23 cellular contexts compared by ENCODE assay signal in the genomic region with DNA sequence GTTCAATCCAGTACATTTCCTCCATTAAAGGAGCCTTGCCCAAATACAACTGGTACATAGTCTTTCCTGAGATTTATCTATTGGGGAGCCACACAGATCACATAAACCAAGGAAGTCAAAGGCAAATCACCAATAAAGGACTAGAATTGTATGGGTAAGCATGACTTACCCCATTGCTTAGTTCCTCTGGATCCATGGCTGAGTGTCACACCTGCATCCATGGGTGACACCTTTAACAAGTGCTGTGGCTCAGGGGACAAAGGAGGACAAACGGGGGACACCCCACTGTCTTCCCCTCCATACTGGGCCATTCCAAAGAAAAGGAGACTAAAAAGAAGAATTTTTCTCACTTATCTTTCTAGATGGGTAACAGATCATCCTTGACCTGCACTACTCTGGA. TPM values are rescaled to one million over a fixed set of nuclear protein-coding genes. Genes with fewer than 3 reads are reported as not detected.
DNase-seq lines count a peak whose midpoint lies in the region; TF ChIP-seq lines count a peak whose summit lies in the region.
"Had no signal": no experiment of that assay in that cellular context is flagged by ENCODE, and none has a peak within 500 bp of the region (broad histone marks: within the 10 kb centered on the region; RNA-seq: fewer than 3 reads in every experiment).

No MANE protein-coding gene starts in this region.

- H3K9ac ChIP-seq in adipocyte (ENCODE audit: low read length) (no peak overlapping the region), liver (ENCODE audit: low read depth in 1 of 2, low read length in 2 of 2) (no peak overlapping the region)
- H3K9ac ChIP-seq: GM23248 had no signal

- no peaks in the 10 kb centered on the region for H4K20me1 ChIP-seq in osteoblast (ENCODE audit: insufficient read depth, low read length)

- H3K27me3 ChIP-seq in adipocyte (replicated peaks; ENCODE audit: control insufficient read depth, insufficient read depth, low read length) (no peaks in the 10 kb centered on the region), liver (ENCODE audit: control insufficient read depth in 4 of 4, insufficient read depth in 4 of 4, low read length in 3 of 4) (no peaks in the 10 kb centered on the region), osteoblast (ENCODE audit: insufficient read depth, low read length) (no peaks in the 10 kb centered on the region), uterus (no peaks in the 10 kb centered on the region)
- H3K27me3 ChIP-seq: Peyer's patch, SJCRH30 had no signal

- peaks cover 6 to 10% of the 10 kb centered on the region in 2 experiments; a peak in 2 of 3 replicates for H3K36me3 ChIP-seq in HEK293 (ENCODE audit: control insufficient read depth in 2 of 2, insufficient read depth in 1 of 2, low read length in 2 of 2)
- peaks cover 22% of the 10 kb centered on the region for H3K36me3 ChIP-seq in adipocyte (ENCODE audit: control insufficient read depth, insufficient read depth, low read length, severe bottlenecking)
- H3K36me3 ChIP-seq in liver (ENCODE audit: control insufficient read depth in 4 of 4, insufficient read depth in 3 of 4, low read depth in 1 of 4, low read length in 3 of 4): peaks cover 0 to 10% (median 5%) of the 10 kb centered on the region in 4 donors
- peaks cover 10% of the 10 kb centered on the region for H3K36me3 ChIP-seq in osteoblast (ENCODE audit: insufficient read depth, low read length)
- H3K36me3 ChIP-seq in uterus: no peaks in the 10 kb centered on the region

- no peak for TF ChIP-seq POLR2A in uterus (IDR thresholded peaks at IDR 0.05)

- DNase-seq in LHCN-M2 (ENCODE audit: low read depth) (peak; percentile 10), adipocyte (ENCODE audit: low read depth) (no peak), osteoblast (ENCODE audit: insufficient read length, low spot score, missing footprints) (no peak), uterus (no peak), Ammon's horn (ENCODE audit: low spot score) (no peak)
- DNase-seq: COR-L47, DMS 273 treated with DMSO at 0.1 percent for 48 hours, GM23248, H9, Kasumi-1, MM.1S, NCI-H1092 treated with DMSO at 0.1 percent for 48 hours, NCI-H1436 treated with DMSO at 0.1 percent for 48 hours, NCI-H1930, NCI-H226, NCI-H510A treated with DMSO at 0.1 percent for 48 hours, NCI-H748 treated with DMSO at 0.1 percent for 48 hours, Peyer's patch, T-cell had no signal

- intact Hi-C loops in uterus (cut with DNase I; ENCODE audit: low total_unique reads): no loop called here

- no peak for TF ChIP-seq RAD21 in liver (IDR thresholded peaks at IDR 0.05)

- no peak overlapping the region for H3K4me2 ChIP-seq in osteoblast (ENCODE audit: insufficient read depth, low read length)

- TF ChIP-seq CTCF in HEK293 (tag by site-specific recombination; IDR thresholded peaks at IDR 0.05) (no peak), liver (IDR thresholded peaks at IDR 0.05; ENCODE audit: low read depth, low read length, missing input control) (no peak), osteoblast (IDR thresholded peaks at IDR 0.05; ENCODE audit: extremely low read depth, low read depth, low read length) (no peak), uterus (IDR thresholded peaks at IDR 0.05) (no peak)

- H3K4me1 ChIP-seq in HEK293 (ENCODE audit: control insufficient read depth, insufficient read depth, low read length) (no peaks in the 10 kb centered on the region), adipocyte (ENCODE audit: control insufficient read depth, insufficient read depth, low read length) (no peaks in the 10 kb centered on the region), liver (ENCODE audit: control insufficient read depth in 4 of 4, insufficient read depth in 4 of 4, low read length in 3 of 4) (no peaks in the 10 kb centered on the region), osteoblast (ENCODE audit: insufficient read depth, low read length) (no peaks in the 10 kb centered on the region), uterus (no peaks in the 10 kb centered on the region)
- H3K4me1 ChIP-seq: Peyer's patch, SJCRH30 had no signal

- H3K9me3 ChIP-seq in HEK293 (ENCODE audit: control insufficient read depth, insufficient read depth, low read depth, low read length) (no peaks in the 10 kb centered on the region), adipocyte (ENCODE audit: control insufficient read depth, low read length) (peaks cover 27% of the 10 kb centered on the region), liver (ENCODE audit: control insufficient read depth in 4 of 4, low read length in 3 of 4) (peaks cover 15 to 48% (median 26%) of the 10 kb centered on the region in 4 donors), osteoblast (ENCODE audit: low read depth, low read length) (peaks cover 6% of the 10 kb centered on the region), uterus (peaks cover 0 to 33% of the 10 kb centered on the region in 2 donors)

- POLR2A ChIA-PET in HEK293 (lab: Yijun Ruan, JAX): no interaction called here

- H3K4me3 ChIP-seq in HEK293 (ENCODE audit: low read depth, low read length) (no peak overlapping the region), adipocyte (ENCODE audit: low read length) (peak overlapping the region; percentile 13), liver (ENCODE audit: low read depth in 1 of 3, low read length in 3 of 3) (peak overlapping the region in 2 of 3 donors; percentile 26 to 29), osteoblast (ENCODE audit: insufficient read depth, low read length) (no peak overlapping the region), uterus (no peak overlapping the region)
- H3K4me3 ChIP-seq: GM23248, Peyer's patch, SJCRH30 had no signal

- CTCF ChIA-PET in HEK293 (lab: Yijun Ruan, JAX): no interaction called here

- 69% methylated on average over 1 of the region's 1 CpG for WGBS in liver

- no peaks in the 10 kb centered on the region for H3K79me2 ChIP-seq in osteoblast (ENCODE audit: insufficient read depth, low read length)

- H2AFZ ChIP-seq in osteoblast (ENCODE audit: low read length): no peak overlapping the region
- H2AFZ ChIP-seq: GM23248 had no signal

- H3K27ac ChIP-seq in HEK293 (ENCODE audit: extremely low read depth, low read depth, low read length): no peak overlapping the region
- H3K27ac ChIP-seq in liver (ENCODE audit: low read depth in 1 of 2, low read length in 2 of 2): no peak overlapping the region
- no peak overlapping the region for H3K27ac ChIP-seq in osteoblast (ENCODE audit: low read depth, low read length)
- H3K27ac ChIP-seq in uterus: no peak overlapping the region
- H3K27ac ChIP-seq: GM23248, HL-60, Peyer's patch, SJCRH30 had no signal

TF ChIP-seq in HEK293, 187 proteins besides CTCF, POLR2A, EP300 and RAD21 (continues in another document):
- TF ChIP-seq ZNF529 (tag by site-specific recombination; IDR thresholded peaks at IDR 0.05; ENCODE audit: insufficient replicate concordance): peak; percentile 53
- peak; percentile 38; the same call in 1 of the 2 replicates for TF ChIP-seq ZNF549 (tag by site-specific recombination; IDR thresholded peaks at IDR 0.05)
- TF ChIP-seq SETDB1 (IDR thresholded peaks at IDR 0.05; ENCODE audit: insufficient read length, low read length): peak; percentile 93
- peak; percentile 18; the same call in 1 of the 2 replicates for TF ChIP-seq ZBTB17 (tag by site-specific recombination; IDR thresholded peaks at IDR 0.05)
- TF ChIP-seq ZNF510 (tag by site-specific recombination; IDR thresholded peaks at IDR 0.05; ENCODE audit: insufficient replicate concordance): peak; percentile 57
- 0 out of 2 replicates have a peak, but pooled peaks have one; percentile 61 for TF ChIP-seq ZNF610 (tag by site-specific recombination; IDR thresholded peaks at IDR 0.05; ENCODE audit: borderline replicate concordance)
- TF ChIP-seq SP7 (tag by site-specific recombination; IDR thresholded peaks at IDR 0.05): 0 out of 2 replicates have a peak, but pooled peaks have one; percentile 17
- peak; percentile 90 for TF ChIP-seq ZNF626 (tag by site-specific recombination; IDR thresholded peaks at IDR 0.05)
- TF ChIP-seq ZSCAN30 (tag by site-specific recombination; IDR thresholded peaks at IDR 0.05): no peak
- no peak for TF ChIP-seq ZNF140 (tag by site-specific recombination; IDR thresholded peaks at IDR 0.05)
- TF ChIP-seq GLIS2 (tag by site-specific recombination; IDR thresholded peaks at IDR 0.05): no peak

TF ChIP-seq in liver, 16 proteins besides CTCF, POLR2A, EP300 and RAD21 (continues in another document):
- TF ChIP-seq, protein P1, sequence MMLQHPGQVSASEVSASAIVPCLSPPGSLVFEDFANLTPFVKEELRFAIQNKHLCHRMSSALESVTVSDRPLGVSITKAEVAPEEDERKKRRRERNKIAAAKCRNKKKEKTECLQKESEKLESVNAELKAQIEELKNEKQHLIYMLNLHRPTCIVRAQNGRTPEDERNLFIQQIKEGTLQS (IDR thresholded peaks at IDR 0.05): no peak
- TF ChIP-seq, protein P2, sequence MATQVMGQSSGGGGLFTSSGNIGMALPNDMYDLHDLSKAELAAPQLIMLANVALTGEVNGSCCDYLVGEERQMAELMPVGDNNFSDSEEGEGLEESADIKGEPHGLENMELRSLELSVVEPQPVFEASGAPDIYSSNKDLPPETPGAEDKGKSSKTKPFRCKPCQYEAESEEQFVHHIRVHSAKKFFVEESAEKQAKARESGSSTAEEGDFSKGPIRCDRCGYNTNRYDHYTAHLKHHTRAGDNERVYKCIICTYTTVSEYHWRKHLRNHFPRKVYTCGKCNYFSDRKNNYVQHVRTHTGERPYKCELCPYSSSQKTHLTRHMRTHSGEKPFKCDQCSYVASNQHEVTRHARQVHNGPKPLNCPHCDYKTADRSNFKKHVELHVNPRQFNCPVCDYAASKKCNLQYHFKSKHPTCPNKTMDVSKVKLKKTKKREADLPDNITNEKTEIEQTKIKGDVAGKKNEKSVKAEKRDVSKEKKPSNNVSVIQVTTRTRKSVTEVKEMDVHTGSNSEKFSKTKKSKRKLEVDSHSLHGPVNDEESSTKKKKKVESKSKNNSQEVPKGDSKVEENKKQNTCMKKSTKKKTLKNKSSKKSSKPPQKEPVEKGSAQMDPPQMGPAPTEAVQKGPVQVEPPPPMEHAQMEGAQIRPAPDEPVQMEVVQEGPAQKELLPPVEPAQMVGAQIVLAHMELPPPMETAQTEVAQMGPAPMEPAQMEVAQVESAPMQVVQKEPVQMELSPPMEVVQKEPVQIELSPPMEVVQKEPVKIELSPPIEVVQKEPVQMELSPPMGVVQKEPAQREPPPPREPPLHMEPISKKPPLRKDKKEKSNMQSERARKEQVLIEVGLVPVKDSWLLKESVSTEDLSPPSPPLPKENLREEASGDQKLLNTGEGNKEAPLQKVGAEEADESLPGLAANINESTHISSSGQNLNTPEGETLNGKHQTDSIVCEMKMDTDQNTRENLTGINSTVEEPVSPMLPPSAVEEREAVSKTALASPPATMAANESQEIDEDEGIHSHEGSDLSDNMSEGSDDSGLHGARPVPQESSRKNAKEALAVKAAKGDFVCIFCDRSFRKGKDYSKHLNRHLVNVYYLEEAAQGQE (IDR thresholded peaks at IDR 0.05): no peak
- TF ChIP-seq HNF4A (conservative IDR thresholded peaks at IDR 0.05) (no peak), TAF1 (conservative IDR thresholded peaks at IDR 0.05) (no peak), SP1 (IDR thresholded peaks at IDR 0.05) (no peak), HNF4G (IDR thresholded peaks at IDR 0.05) (no peak)

RNA-seq across cellular contexts. Expression of a gene that starts 30.4 kb away (rescaled TPM):
- total RNA-seq in LHCN-M2 (2014; rRNA removed): 13.0 and 14.5 TPM in 2 replicates
- polyA plus RNA-seq in LHCN-M2 (2012): 1.8 TPM
- total RNA-seq in liver: 1 to 10 TPM; 3.2 to 6.5 TPM
- 1 to 10 TPM; 1.6 to 2.1 TPM for polyA plus RNA-seq in liver
- total RNA-seq in osteoblast: 6.5 and 6.9 TPM in 2 replicates
- 10 to 100 TPM in 1 of 4 donors, 1 to 10 TPM in 3; 2.1 to 22.7 (median 6.0) TPM for total RNA-seq in uterus

Comparison
In these comparisons a context has a peak if more than half of its experiments do, and no peak if none do; other contexts are left out.
1. H3K4me3 ChIP-seq: peak in adipocyte (single experiment) and liver (2 of 3); none in HEK293 (single experiment), osteoblast (single experiment) and uterus (0 of 2).